Comparison of ENCODE assay signal across 8 cellular contexts in genomic region chr21:37220433-37220980, GRCh38. TPM values are rescaled to one million over a fixed set of nuclear protein-coding genes. Genes with fewer than 3 reads are reported as not detected.
A peak's percentile ranks its signal among the peaks of the same experiment; 100 is the strongest.
DNase-seq lines count a peak whose midpoint lies in the region; ATAC-seq, FAIRE-seq and TF ChIP-seq lines count a peak whose summit lies in the region.

No MANE protein-coding gene starts in this region.

- peaks cover 31% of the 10 kb centered on the region for H3K36me3 Mint-ChIP-seq in T-helper 1 cell treated with Interleukin-12 subunit alpha and Interleukin-12 subunit beta and Interleukin-4 antibody, amounts not matched to agents 30 μg/mL and 1 μg/mL, for 36 hours (ENCODE audit: low read depth)
- peaks cover 12% of the 10 kb centered on the region for H3K36me3 Mint-ChIP-seq in central memory CD8-positive, alpha-beta T cell (ENCODE audit: insufficient read depth)

- TF ChIP-seq POLR2A in GM12891 (IDR thresholded peaks at IDR 0.05; ENCODE audit: low read depth, low read length) = no peak

- peak overlapping the region; percentile 82 for H3K4me3 Mint-ChIP-seq in T-helper 1 cell treated with Interleukin-12 subunit alpha and Interleukin-12 subunit beta and Interleukin-4 antibody, amounts not matched to agents 30 μg/mL and 1 μg/mL, for 36 hours
- H3K4me3 Mint-ChIP-seq in central memory CD8-positive, alpha-beta T cell = peak overlapping the region; percentile 91

- H3K27ac Mint-ChIP-seq in T-helper 1 cell treated with Interleukin-12 subunit alpha and Interleukin-12 subunit beta and Interleukin-4 antibody, amounts not matched to agents 30 μg/mL and 1 μg/mL, for 36 hours = peak overlapping the region; percentile 92
- peak overlapping the region; percentile 93 for H3K27ac Mint-ChIP-seq in central memory CD8-positive, alpha-beta T cell (ENCODE audit: low read depth)

- H3K9me3 Mint-ChIP-seq in T-helper 1 cell treated with Interleukin-12 subunit alpha and Interleukin-12 subunit beta and Interleukin-4 antibody, amounts not matched to agents 30 μg/mL and 1 μg/mL, for 36 hours = no peaks in the 10 kb centered on the region
- H3K9me3 Mint-ChIP-seq in central memory CD8-positive, alpha-beta T cell = no peaks in the 10 kb centered on the region

- no peak for DNase-seq in GM06990 (ENCODE audit: extremely low read depth, insufficient read length)
- peak; percentile 46 for DNase-seq in HT-29 (ENCODE audit: low spot score)
- DNase-seq in central memory CD8-positive, alpha-beta T cell (ENCODE audit: low spot score in 2 of 2) = peak in 1 of 2 donors; percentile 14
- DNase-seq in left lobe of liver (ENCODE audit: low spot score) = peak; percentile 49
- DNase-seq in stimulated activated CD8-positive, alpha-beta memory T cell treated with anti-CD3 and anti-CD28 coated beads, Interleukin-12 subunit alpha, Interleukin-12 subunit beta, amount 100 ng/mL, for 4 hours (ENCODE audit: low read depth) = peak; percentile 15
- no peak for DNase-seq in GM12891 (ENCODE audit: insufficient read length, low spot score)

- no peaks in the 10 kb centered on the region for H3K27me3 ChIP-seq in GM06990 (replicated peaks; ENCODE audit: control insufficient read depth, insufficient read depth, low read length)

- TF ChIP-seq CTCF in GM06990 (IDR thresholded peaks at IDR 0.05; ENCODE audit: insufficient read depth, low read length, poor library complexity, severe bottlenecking) = peak; percentile 7

- no peak for FAIRE-seq in GM12891 (lab: Jason Lieb, UNC)

- ATAC-seq in GM21447 (IDR thresholded peaks at IDR 0.05; ENCODE audit: unreplicated experiment) (peak; percentile 47), left lobe of liver (peak; percentile 63)
- ATAC-seq in central memory CD8-positive, alpha-beta T cell (replicated peaks; ENCODE audit: extremely low read depth, poor library complexity, severe bottlenecking) = peak; percentile 27

- H3K27me3 Mint-ChIP-seq in T-helper 1 cell treated with Interleukin-12 subunit alpha and Interleukin-12 subunit beta and Interleukin-4 antibody, amounts not matched to agents 30 μg/mL and 1 μg/mL, for 36 hours (ENCODE audit: low read depth) = no peaks in the 10 kb centered on the region
- H3K27me3 Mint-ChIP-seq in central memory CD8-positive, alpha-beta T cell = no peaks in the 10 kb centered on the region

- H3K36me3 ChIP-seq in GM06990 (ENCODE audit: control insufficient read depth, insufficient read depth, low read length) = peaks cover 8% of the 10 kb centered on the region

- peaks cover 40% of the 10 kb centered on the region for H3K4me1 Mint-ChIP-seq in T-helper 1 cell treated with Interleukin-12 subunit alpha and Interleukin-12 subunit beta and Interleukin-4 antibody, amounts not matched to agents 30 μg/mL and 1 μg/mL, for 36 hours (ENCODE audit: low read depth)
- H3K4me1 Mint-ChIP-seq in central memory CD8-positive, alpha-beta T cell = peaks cover 36% of the 10 kb centered on the region

- peak overlapping the region; percentile 73 for H3K4me3 ChIP-seq in GM06990 (replicated peaks; ENCODE audit: low read depth, low read length)

TF ChIP-seq in GM12891, 5 proteins besides CTCF, POLR2A, EP300 and RAD21:
- TF ChIP-seq PAX5 (IDR thresholded peaks at IDR 0.05; ENCODE audit: insufficient read depth, low read length, severe bottlenecking) (no peak), TAF1 (IDR thresholded peaks at IDR 0.05; ENCODE audit: low read depth, low read length) (no peak), POU2F2 (IDR thresholded peaks at IDR 0.05; ENCODE audit: low read depth, low read length) (no peak), SPI1 (IDR thresholded peaks at IDR 0.05; ENCODE audit: low read depth, low read length) (no peak), POLR2AphosphoS5 (IDR thresholded peaks at IDR 0.05; ENCODE audit: low read depth, low read length) (no peak)

RNA-seq across cellular contexts. Expression of gene VPS26C, which starts 46.6 kb away (rescaled TPM):
- 38.6 and 47.9 TPM in 2 replicates for total RNA-seq in HT-29 (2014; rRNA removed; shearing (Covaris generic))
- 27.7 TPM for total RNA-seq in left lobe of liver
- polyA plus RNA-seq in GM12891 (2012; ENCODE audit: low read depth, missing spikeins) = 29.8 TPM

Comparison
In these comparisons a context has a peak if more than half of its experiments do, and no peak if none do; other contexts are left out.
1. DNase-seq: peak in HT-29 (single experiment), left lobe of liver (single experiment) and stimulated activated CD8-positive, alpha-beta memory T cell treated with anti-CD3 and anti-CD28 coated beads, Interleukin-12 subunit alpha, Interleukin-12 subunit beta, amount 100 ng/mL, for 4 hours (single experiment); none in GM06990 (single experiment) and GM12891 (single experiment).
2. Peak in every context shown above with its lines, with median percentiles within 50 percentile points of each other: ATAC-seq.